9 cellular contexts compared by ENCODE assay signal in the genomic region with DNA sequence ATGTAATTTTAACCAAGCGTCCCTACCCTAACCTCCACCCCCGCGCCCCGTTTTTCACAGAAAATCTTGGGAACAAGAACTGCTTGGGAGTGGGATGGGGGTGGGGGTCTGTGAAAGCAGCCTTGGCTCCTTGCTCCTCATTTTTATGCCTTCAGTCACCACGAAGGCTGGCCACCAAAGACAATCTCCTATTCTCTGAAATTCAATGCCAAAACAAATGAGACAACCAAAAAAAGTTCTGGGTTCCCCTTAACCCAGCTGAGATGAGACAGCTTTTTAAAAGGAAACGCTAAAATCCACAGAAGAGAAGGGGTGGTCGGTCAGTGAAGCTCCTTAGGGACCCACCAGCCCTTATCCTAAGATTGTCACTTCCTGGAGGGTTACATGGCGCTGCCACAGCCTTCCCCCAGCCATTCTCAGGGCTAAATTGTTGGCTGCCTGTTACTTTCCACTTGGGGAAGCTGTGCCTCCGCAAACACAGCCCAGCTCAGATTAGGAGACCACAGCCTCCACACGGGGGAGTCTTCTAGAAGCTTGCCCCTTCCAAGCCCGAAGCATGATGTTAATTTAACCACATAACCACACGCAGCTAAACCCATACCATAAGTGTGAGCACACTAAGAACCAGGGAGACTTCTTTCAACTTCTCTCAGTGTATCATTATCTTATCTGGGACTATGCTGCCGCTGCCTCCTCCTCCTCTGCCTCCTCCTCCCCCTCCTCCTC.
DNase-seq lines count a peak whose midpoint lies in the region; ATAC-seq and TF ChIP-seq lines count a peak whose summit lies in the region.
"Had no signal": no experiment of that assay in that cellular context is flagged by ENCODE, and none has a peak within 500 bp of the region (broad histone marks: within the 10 kb centered on the region; RNA-seq: fewer than 3 reads in every experiment).

No MANE protein-coding gene starts in this region.

- no peak for ATAC-seq in GM21717 (IDR thresholded peaks at IDR 0.05; ENCODE audit: unreplicated experiment)
- ATAC-seq in omental fat pad (ENCODE audit: low FRiP score), result no peak
- ATAC-seq: PC-3 had no signal

- peaks cover 4% of the 10 kb centered on the region for H3K4me1 Mint-ChIP-seq in activated naive CD8-positive, alpha-beta T cell treated with anti-CD3 and anti-CD28 coated beads for 36 hours

- peaks cover 95% of the 10 kb centered on the region for H3K27me3 Mint-ChIP-seq in activated naive CD8-positive, alpha-beta T cell treated with anti-CD3 and anti-CD28 coated beads for 36 hours

- H3K4me3 ChIP-seq in HUES6 (ENCODE audit: low read depth, low read length), result no peak overlapping the region

- peak overlapping the region; percentile 6 for H3K9ac ChIP-seq in HUES6 (ENCODE audit: low read length)

- H3K9me3 ChIP-seq in HUES6 (ENCODE audit: control insufficient read depth, insufficient read depth, low read depth, low read length), result no peaks in the 10 kb centered on the region

- H3K36me3 Mint-ChIP-seq in activated naive CD8-positive, alpha-beta T cell treated with anti-CD3 and anti-CD28 coated beads for 36 hours, result no peaks in the 10 kb centered on the region

- no peak overlapping the region for H3K4me3 Mint-ChIP-seq in activated naive CD8-positive, alpha-beta T cell treated with anti-CD3 and anti-CD28 coated beads for 36 hours

- no peak overlapping the region for H3K27ac ChIP-seq in HUES6 (ENCODE audit: low read depth, low read length)

- H3K27ac Mint-ChIP-seq in activated naive CD8-positive, alpha-beta T cell treated with anti-CD3 and anti-CD28 coated beads for 36 hours, result no peak overlapping the region

- DNase-seq in AG20443 (ENCODE audit: low spot score) (peak; percentile 66), left kidney (ENCODE audit: low read depth, low spot score) (peak; percentile 73), epidermal melanocyte (ENCODE audit: insufficient read length, low spot score) (no peak), germinal center (ENCODE audit: low spot score) (no peak), omental fat pad (ENCODE audit: low spot score) (no peak)
- peak; percentile 30 for DNase-seq in activated naive CD8-positive, alpha-beta T cell treated with anti-CD3 and anti-CD28 coated beads for 36 hours
- DNase-seq: PC-3 had no signal

- peaks cover 31% of the 10 kb centered on the region for H3K4me1 ChIP-seq in HUES6 (ENCODE audit: control insufficient read depth, insufficient read depth, low read length)

- H3K36me3 ChIP-seq in HUES6 (ENCODE audit: control insufficient read depth, insufficient read depth, low read length), result no peaks in the 10 kb centered on the region

- TF ChIP-seq CTCF in omental fat pad (IDR thresholded peaks at IDR 0.05), result no peak

- peaks cover 50% of the 10 kb centered on the region for H3K27me3 ChIP-seq in HUES6 (ENCODE audit: control insufficient read depth, insufficient read depth, low read length)

- no peaks in the 10 kb centered on the region for H3K9me3 Mint-ChIP-seq in activated naive CD8-positive, alpha-beta T cell treated with anti-CD3 and anti-CD28 coated beads for 36 hours

Comparison
In these comparisons a context has a peak if more than half of its experiments do, and no peak if none do; other contexts are left out.
1. DNase-seq: peak in AG20443 (single experiment), activated naive CD8-positive, alpha-beta T cell treated with anti-CD3 and anti-CD28 coated beads for 36 hours (single experiment) and left kidney (single experiment); none in epidermal melanocyte (single experiment), germinal center (single experiment) and omental fat pad (single experiment).